Comparison of ENCODE assay signal across 15 cellular contexts in the genomic region with DNA sequence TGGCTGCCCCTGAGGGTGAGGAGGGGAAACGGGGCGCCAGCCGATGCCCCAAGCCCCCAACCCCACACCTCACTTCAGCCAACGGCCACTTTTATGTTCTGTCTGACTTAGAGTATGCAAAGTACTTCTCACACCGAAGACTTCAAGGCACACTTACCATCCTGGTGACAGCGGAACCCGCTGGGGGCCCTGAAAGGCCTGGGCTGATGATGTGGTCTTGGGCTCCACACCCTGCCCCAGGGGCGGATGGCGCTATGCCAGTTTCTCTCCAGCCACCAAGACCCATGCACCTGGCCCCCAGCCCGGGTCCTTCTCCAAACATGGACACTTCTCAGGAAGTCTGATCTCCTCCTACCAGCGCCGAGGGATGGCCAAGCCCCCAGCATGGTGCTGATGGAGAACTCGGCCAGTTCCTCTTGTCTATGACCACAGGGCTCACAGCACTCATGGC.
"Had no signal": no experiment of that assay in that cellular context is flagged by ENCODE, and none has a peak within 500 bp of the region (broad histone marks: within the 10 kb centered on the region; RNA-seq: fewer than 3 reads in every experiment).

No MANE protein-coding gene starts in this region.

- H3K36me3 ChIP-seq: heart left ventricle, neural progenitor cell, thoracic aorta, transverse colon had no signal

- H3K4me3 ChIP-seq: coronary artery, heart left ventricle, neural progenitor cell, thoracic aorta, transverse colon had no signal

- H3K9me3 ChIP-seq: heart left ventricle, thoracic aorta, transverse colon had no signal

- DNase-seq: effector CD4-positive, alpha-beta T cell; foreskin melanocyte; hippocampal formation; kidney glomerular epithelial cell; stimulated activated CD4-positive, alpha-beta T cell treated with anti-CD3 and anti-CD28 coated beads, Interleukin-2, amount 100 ng/mL, for 24 hours; stimulated activated CD4-positive, alpha-beta T cell treated with anti-CD3 and anti-CD28 coated beads, Interleukin-4, amount 100 ng/mL, for 4 hours; stimulated activated naive B cell treated with anti-CD40 and anti-IgM and Interleukin-4, amounts not matched to agents 10 μg/mL and 1 μg/mL and 100 μg/mL, for 72 hours; stimulated activated naive CD8-positive, alpha-beta T cell treated with anti-CD3 and anti-CD28 coated beads, Interleukin-15, amount 100 ng/mL, for 72 hours; transverse colon had no signal

- H3K27me3 ChIP-seq: neural progenitor cell, transverse colon had no signal

- H3K27ac ChIP-seq: coronary artery, heart left ventricle, neural progenitor cell, thoracic aorta, transverse colon had no signal

- ATAC-seq: heart left ventricle; natural killer cell treated with Interleukin-12 subunit alpha and Interleukin-12 subunit beta and Interleukin-15 and Interleukin-18, amount 100 ng/mL, for 72 hours; sciatic nerve; stimulated activated naive B cell treated with anti-CD40 and anti-IgM and Interleukin-4, amounts not matched to agents 10 μg/mL and 1 μg/mL and 100 μg/mL, for 72 hours; stimulated activated naive CD8-positive, alpha-beta T cell treated with anti-CD3 and anti-CD28 coated beads, Interleukin-15, amount 100 ng/mL, for 72 hours had no signal
